8 cellular contexts compared by ENCODE assay signal in genomic region chr4:15149842-15150592, GRCh38.
DNase-seq lines count a peak whose midpoint lies in the region; ATAC-seq and TF ChIP-seq lines count a peak whose summit lies in the region.

No MANE protein-coding gene starts in this region.

- H3K27me3 Mint-ChIP-seq in Calu3 (ENCODE audit: unreplicated experiment): no peaks in the 10 kb centered on the region

- no peak for TF ChIP-seq CTCF in Calu3 (IDR thresholded peaks at IDR 0.05; ENCODE audit: unreplicated experiment)
- TF ChIP-seq CTCF in epithelial cell of proximal tubule (conservative IDR thresholded peaks at IDR 0.05; ENCODE audit: low read depth, low read length): peak; percentile 18

- no peak overlapping the region for H3K27ac Mint-ChIP-seq in Calu3 (ENCODE audit: unreplicated experiment)

- intact Hi-C loops in Calu3 (cut with micrococcal nuclease; ENCODE audit: unreplicated experiment): no loop called here

- peaks cover 2% of the 10 kb centered on the region for H3K9me3 Mint-ChIP-seq in Calu3 (ENCODE audit: low read depth, unreplicated experiment)

- H3K4me3 Mint-ChIP-seq in Calu3 (ENCODE audit: low read depth, unreplicated experiment): no peak overlapping the region

- DNase-seq in Calu3 (peak; percentile 50), RPMI7951 (ENCODE audit: low read depth) (peak; percentile 87), epithelial cell of proximal tubule (ENCODE audit: low read depth) (no peak), middle frontal gyrus (ENCODE audit: extremely low spot score, low spot score) (peak; percentile 85), NK-92 (lab: John Stamatoyannopoulos, UW; ENCODE audit: unreplicated experiment) (no peak), KG1 (lab: John Stamatoyannopoulos, UW) (no peak)

- H3K4me3 ChIP-seq in epithelial cell of proximal tubule (ENCODE audit: low read depth, low read length): no peak overlapping the region

- ATAC-seq in GM21423 (IDR thresholded peaks at IDR 0.05; ENCODE audit: unreplicated experiment) (peak; percentile 90), HG03520 (IDR thresholded peaks at IDR 0.05; ENCODE audit: unreplicated experiment) (peak; percentile 70)

- CTCF ChIA-PET in Calu3 (lab: Charles Lee): no interaction called here

- no peaks in the 10 kb centered on the region for H3K4me1 Mint-ChIP-seq in Calu3 (ENCODE audit: low read depth, unreplicated experiment)

- H3K36me3 Mint-ChIP-seq in Calu3 (ENCODE audit: insufficient read depth, unreplicated experiment): no peaks in the 10 kb centered on the region

- BruUV-seq in Calu3 (replicated peaks; lab: Mats Ljungman, UMichigan): no TSS peak

Comparison
In these comparisons a context has a peak if more than half of its experiments do, and no peak if none do; other contexts are left out.
1. DNase-seq: peak in Calu3 (single experiment), RPMI7951 (single experiment) and middle frontal gyrus (single experiment); none in epithelial cell of proximal tubule (single experiment), NK-92 (single experiment) and KG1 (single experiment).